8 cellular contexts compared by ENCODE assay signal in the genomic region with DNA sequence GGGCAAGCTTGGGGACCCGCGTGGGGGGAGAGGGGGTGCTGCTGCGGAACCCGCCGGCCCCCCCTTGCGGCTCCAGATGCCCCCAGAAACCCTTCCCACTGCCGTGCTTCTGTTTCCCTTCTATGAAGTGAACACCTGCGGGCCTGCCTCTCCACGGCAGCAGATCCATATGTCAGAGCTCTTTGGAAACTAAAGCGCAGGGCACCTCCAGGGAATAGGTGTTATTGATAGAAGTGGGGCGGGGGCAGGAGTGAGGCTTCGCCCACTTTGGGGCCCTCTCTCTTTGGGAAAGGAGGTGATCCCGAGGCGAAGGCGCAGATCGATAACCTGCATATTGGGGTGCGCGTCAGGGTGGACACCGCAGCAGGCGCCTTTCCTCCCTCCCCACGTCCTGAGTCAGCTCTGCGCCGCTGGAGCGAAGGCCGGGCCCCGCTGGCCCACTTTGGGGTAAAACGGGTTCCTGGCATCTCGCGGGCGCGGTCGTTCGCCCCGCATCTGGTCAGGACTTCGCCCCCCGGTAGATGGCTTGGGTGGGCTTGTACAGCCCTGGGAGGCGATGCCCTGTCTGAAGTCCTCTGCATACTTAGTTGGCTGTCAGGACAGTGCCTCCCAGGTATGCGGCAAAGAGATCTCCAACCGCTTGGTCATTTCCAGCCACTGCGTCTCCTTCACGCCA. TPM values are rescaled to one million over a fixed set of nuclear protein-coding genes. Genes with fewer than 3 reads are reported as not detected.
DNase-seq lines count a peak whose midpoint lies in the region; ATAC-seq and TF ChIP-seq lines count a peak whose summit lies in the region.

No MANE protein-coding gene starts in this region.

- H3K36me3 ChIP-seq in Peyer's patch (no peaks in the 10 kb centered on the region), upper lobe of left lung (no peaks in the 10 kb centered on the region)

- 2 to 6% methylated on average over 18 to 33 of the region's 41 CpGs for WGBS in upper lobe of left lung, 2 donors

- H3K27ac Mint-ChIP-seq in chondrocyte (ENCODE audit: unreplicated experiment) (peak overlapping the region; percentile 83), mesothelial cell of epicardium (peak overlapping the region; percentile 64)

- H3K4me3 ChIP-seq in Peyer's patch (peak overlapping the region; percentile 67 to 95 (median 78)), upper lobe of left lung (peak overlapping the region; percentile 72 to 94 (median 77))

- no peaks in the 10 kb centered on the region for H3K27me3 Mint-ChIP-seq in chondrocyte (ENCODE audit: low read depth)
- H3K27me3 Mint-ChIP-seq in mesothelial cell of epicardium (ENCODE audit: low read depth), result no peaks in the 10 kb centered on the region

- H3K9me3 ChIP-seq in Peyer's patch (no peaks in the 10 kb centered on the region), upper lobe of left lung (no peaks in the 10 kb centered on the region)

- H3K9me3 Mint-ChIP-seq in chondrocyte (ENCODE audit: low read depth) (no peaks in the 10 kb centered on the region), mesothelial cell of epicardium (no peaks in the 10 kb centered on the region)

- ATAC-seq in upper lobe of left lung (ENCODE audit: low FRiP score in 2 of 2) (no peak), GM21576 (IDR thresholded peaks at IDR 0.05; ENCODE audit: unreplicated experiment) (no peak), GM19463 (IDR thresholded peaks at IDR 0.05; ENCODE audit: unreplicated experiment) (no peak)

- TF ChIP-seq POLR2A in Peyer's patch (IDR thresholded peaks at IDR 0.05) (no peak), upper lobe of left lung (IDR thresholded peaks at IDR 0.05) (no peak)

- no peak for TF ChIP-seq EP300 in upper lobe of left lung (IDR thresholded peaks at IDR 0.05)

- DNase-seq in activated gamma-delta T cell treated with Interleukin-2 at 50 U/mL for 16 hours (peak; percentile 14), activated gamma-delta T cell (lab: John Stamatoyannopoulos, UW) (no peak), Peyer's patch (peak in 2 of 3 donors; percentile 48 to 60), chondrocyte (ENCODE audit: low spot score) (no peak), mesothelial cell of epicardium (ENCODE audit: low spot score in 2 of 2, unreplicated experiment in 2 of 2) (peak in 1 of 2 experiments; percentile 53), upper lobe of left lung (peak; percentile 23 to 85)

- H3K4me3 Mint-ChIP-seq in chondrocyte (ENCODE audit: unreplicated experiment), result peak overlapping the region; percentile 77
- peak overlapping the region; percentile 81 for H3K4me3 Mint-ChIP-seq in mesothelial cell of epicardium

- H3K4me1 ChIP-seq in Peyer's patch (peaks cover 5 to 20% (median 8%) of the 10 kb centered on the region in 4 donors), upper lobe of left lung (peaks cover 16 to 31% (median 19%) of the 10 kb centered on the region in 4 donors)

- H3K27ac ChIP-seq in Peyer's patch (peak overlapping the region; percentile 38 to 84 (median 81)), upper lobe of left lung (peak overlapping the region; percentile 69 to 92 (median 80))

- TF ChIP-seq CTCF in Peyer's patch (IDR thresholded peaks at IDR 0.05) (no peak), chondrocyte (IDR thresholded peaks at IDR 0.05) (peak; percentile 26), mesothelial cell of epicardium (IDR thresholded peaks at IDR 0.05; ENCODE audit: unreplicated experiment) (no peak), upper lobe of left lung (IDR thresholded peaks at IDR 0.05) (no peak)

- H3K4me1 Mint-ChIP-seq in chondrocyte (ENCODE audit: low read depth) (peaks cover 20% of the 10 kb centered on the region), mesothelial cell of epicardium (peaks cover 16% of the 10 kb centered on the region)

- no peaks in the 10 kb centered on the region for H3K36me3 Mint-ChIP-seq in chondrocyte (ENCODE audit: low read depth)
- no peaks in the 10 kb centered on the region for H3K36me3 Mint-ChIP-seq in mesothelial cell of epicardium

- no peaks in the 10 kb centered on the region for H3K27me3 ChIP-seq in Peyer's patch
- H3K27me3 ChIP-seq in upper lobe of left lung, result no peaks in the 10 kb centered on the region

RNA-seq across cellular contexts. Expression of gene KMT5A, which starts 0.5 kb away (rescaled TPM):
- total RNA-seq in Peyer's patch (10 to 100 TPM; 32.6 to 99.0 (median 42.6) TPM), chondrocyte (43.8 to 49.5 TPM (median 47.1 TPM) in 3 replicates), mesothelial cell of epicardium (36.0 to 37.6 TPM (median 37.0 TPM) in 3 replicates), upper lobe of left lung (10 to 100 TPM; 35.1 to 50.2 (median 43.8) TPM)

RNA-seq across cellular contexts. Expression of gene SBNO1, which starts 19.8 kb away (rescaled TPM):
- total RNA-seq in Peyer's patch (10 to 100 TPM; 16.2 to 23.9 (median 18.8) TPM), chondrocyte (33.5 to 37.7 TPM (median 37.3 TPM) in 3 replicates), mesothelial cell of epicardium (35.0 to 38.0 TPM (median 36.2 TPM) in 3 replicates), upper lobe of left lung (10 to 100 TPM in 5 of 6 donors, 1 to 10 TPM in 1; 7.5 to 25.2 (median 20.3) TPM)

RNA-seq across cellular contexts. Expression of gene RILPL2, which starts 52.0 kb away (rescaled TPM):
- total RNA-seq in Peyer's patch (1 to 10 TPM in 3 of 4 donors, under 1 TPM in 1; 0.70 to 9.9 (median 2.3) TPM), chondrocyte (3.1 to 4.2 TPM (median 3.8 TPM) in 3 replicates), mesothelial cell of epicardium (2.4 TPM in 3 replicates), upper lobe of left lung (10 to 100 TPM; 12.5 to 29.9 (median 14.6) TPM)

Comparison
In these comparisons a context has a peak if more than half of its experiments do, and no peak if none do; other contexts are left out.
1. DNase-seq: peak in activated gamma-delta T cell treated with Interleukin-2 at 50 U/mL for 16 hours (single experiment), Peyer's patch (2 of 3) and upper lobe of left lung (2 of 2); none in activated gamma-delta T cell (single experiment) and chondrocyte (single experiment).